Comparison of ENCODE assay signal across 25 cellular contexts in the genomic region with DNA sequence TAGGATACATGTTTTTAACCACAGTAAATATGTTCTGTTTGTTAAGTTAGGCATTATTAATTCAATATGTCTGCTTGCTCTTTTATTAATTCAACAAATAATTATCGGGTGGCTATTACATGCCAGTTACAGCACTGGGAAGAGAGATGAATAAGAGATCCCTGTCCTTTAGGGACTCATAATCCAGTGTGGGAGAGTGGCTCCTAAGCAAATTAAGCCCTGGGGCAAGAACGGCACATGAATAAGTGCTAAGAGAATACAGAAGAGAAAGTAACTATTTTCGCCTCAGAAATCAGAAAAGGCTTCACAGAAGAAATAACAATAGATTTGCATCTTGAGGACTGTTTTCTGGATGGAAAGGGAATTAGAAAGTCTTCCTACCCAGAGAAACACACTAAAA.
DNase-seq lines count a peak whose midpoint lies in the region; ATAC-seq and TF ChIP-seq lines count a peak whose summit lies in the region.
"Had no signal": no experiment of that assay in that cellular context is flagged by ENCODE, and none has a peak within 500 bp of the region (broad histone marks: within the 10 kb centered on the region; RNA-seq: fewer than 3 reads in every experiment).

No MANE protein-coding gene starts in this region.

- H3K79me2 ChIP-seq in neural progenitor cell (ENCODE audit: low read depth): no peaks in the 10 kb centered on the region

- no peaks in the 10 kb centered on the region for H3K36me3 ChIP-seq in neural progenitor cell
- no peaks in the 10 kb centered on the region for H3K36me3 ChIP-seq in endodermal cell (ENCODE audit: control insufficient read depth, insufficient read depth, low read length)

- DNase-seq in COLO829 (ENCODE audit: low spot score) (peak; percentile 30), NCI-H526 treated with DMSO at 0.1 percent for 48 hours (lab: John Stamatoyannopoulos, UW) (peak; percentile 73), dorsolateral prefrontal cortex (no peak), neural progenitor cell (ENCODE audit: low spot score) (no peak), endodermal cell (no peak)
- DNase-seq: CD8-positive, alpha-beta T cell; DMS 273 treated with DMSO at 0.1 percent for 48 hours; DMS79; EL; GDM1; KBM-7; MV-4-11; NCI-H1105 treated with DMSO at 0.1 percent for 48 hours; NCI-H2081; NCI-H2171; NCI-H226; NCI-H510A; NCI-H774 had no signal

- 86 to 95% methylated on average over 2 to 3 of the region's 3 CpGs for WGBS in endodermal cell (ENCODE audit: insufficient coverage in 1 of 2, insufficient read length in 1 of 2), 2 experiments

- H3K9me3 ChIP-seq in neural progenitor cell (ENCODE audit: low read depth) (no peaks in the 10 kb centered on the region), endodermal cell (ENCODE audit: control insufficient read depth, low read length) (no peaks in the 10 kb centered on the region)
- H3K9me3 ChIP-seq: A549 had no signal

- peaks cover 39% of the 10 kb centered on the region for H3K4me1 ChIP-seq in neural progenitor cell
- H3K4me1 ChIP-seq in endodermal cell (ENCODE audit: control insufficient read depth, insufficient read depth, low read length): peaks cover 2% of the 10 kb centered on the region
- H3K4me1 ChIP-seq: A549 had no signal

- H3K4me1 Mint-ChIP-seq in neural progenitor cell (peaks cover 30% of the 10 kb centered on the region), endodermal cell (peaks cover 2% of the 10 kb centered on the region)
- H3K4me1 Mint-ChIP-seq in activated T-helper 17 cell treated with anti-CD3 and anti-CD28 coated beads, Interleukin-2, amount 50 U/mL, for 72 hours: peaks cover 5% of the 10 kb centered on the region

- H3K9me3 Mint-ChIP-seq in neural progenitor cell (no peaks in the 10 kb centered on the region), endodermal cell (no peaks in the 10 kb centered on the region)
- no peaks in the 10 kb centered on the region for H3K9me3 Mint-ChIP-seq in activated T-helper 17 cell treated with anti-CD3 and anti-CD28 coated beads, Interleukin-2, amount 50 U/mL, for 72 hours
- H3K9me3 Mint-ChIP-seq: CD8-positive, alpha-beta T cell had no signal

- H3K4me2 ChIP-seq in neural progenitor cell: peak overlapping the region; percentile 8
- H3K4me2 ChIP-seq: A549 had no signal

- no peaks in the 10 kb centered on the region for H3K27me3 ChIP-seq in dorsolateral prefrontal cortex
- H3K27me3 ChIP-seq in neural progenitor cell: no peaks in the 10 kb centered on the region
- no peaks in the 10 kb centered on the region for H3K27me3 ChIP-seq in endodermal cell (ENCODE audit: control insufficient read depth, insufficient read depth, low read length, poor library complexity, severe bottlenecking)

- H3K27ac Mint-ChIP-seq in neural progenitor cell (no peak overlapping the region), endodermal cell (no peak overlapping the region)
- no peak overlapping the region for H3K27ac Mint-ChIP-seq in activated T-helper 17 cell treated with anti-CD3 and anti-CD28 coated beads, Interleukin-2, amount 50 U/mL, for 72 hours
- H3K27ac Mint-ChIP-seq: CD8-positive, alpha-beta T cell had no signal

- H3K27ac ChIP-seq in dorsolateral prefrontal cortex: peak overlapping the region in 41 of 59 donors; percentile 1 to 85 (median 63)
- no peak overlapping the region for H3K27ac ChIP-seq in neural progenitor cell
- H3K27ac ChIP-seq in endodermal cell (ENCODE audit: low read depth, low read length): no peak overlapping the region
- H3K27ac ChIP-seq: A549, C4-2B had no signal

- peaks cover 22% of the 10 kb centered on the region for H3F3A ChIP-seq in neural progenitor cell (ENCODE audit: low read depth)

- ATAC-seq in GM21526 (IDR thresholded peaks at IDR 0.05; ENCODE audit: low FRiP score, unreplicated experiment) (no peak), HG03442 (IDR thresholded peaks at IDR 0.05; ENCODE audit: unreplicated experiment) (no peak)
- ATAC-seq in activated T-helper 17 cell treated with anti-CD3 and anti-CD28 coated beads, Interleukin-2, amount 50 U/mL, for 72 hours (replicated peaks): no peak
- ATAC-seq: A549; CD8-positive, alpha-beta T cell; GM12878; SK-N-SH treated with all-trans-retinoic acid at 6 μM for 48 hours had no signal

- H3K4me3 ChIP-seq in dorsolateral prefrontal cortex (peak overlapping the region in 2 of 59 donors; percentile 4 to 12), neural progenitor cell (no peak overlapping the region), endodermal cell (ENCODE audit: low read length) (no peak overlapping the region)
- H3K4me3 ChIP-seq: A549, GM12878 had no signal

- no peak overlapping the region for H2AFZ ChIP-seq in neural progenitor cell (replicated peaks)

- H3K27me3 Mint-ChIP-seq in neural progenitor cell (ENCODE audit: insufficient read depth, low read depth) (peaks cover 10% of the 10 kb centered on the region), endodermal cell (ENCODE audit: insufficient read depth) (peaks cover 2% of the 10 kb centered on the region)
- no peaks in the 10 kb centered on the region for H3K27me3 Mint-ChIP-seq in activated T-helper 17 cell treated with anti-CD3 and anti-CD28 coated beads, Interleukin-2, amount 50 U/mL, for 72 hours

- intact Hi-C loops in dorsolateral prefrontal cortex (cut with DNase I): no loop called here

- no peaks in the 10 kb centered on the region for H3K36me3 Mint-ChIP-seq in neural progenitor cell
- no peaks in the 10 kb centered on the region for H3K36me3 Mint-ChIP-seq in endodermal cell (ENCODE audit: low read depth)
- no peaks in the 10 kb centered on the region for H3K36me3 Mint-ChIP-seq in activated T-helper 17 cell treated with anti-CD3 and anti-CD28 coated beads, Interleukin-2, amount 50 U/mL, for 72 hours (ENCODE audit: low read depth)

- TF ChIP-seq CTCF in dorsolateral prefrontal cortex (IDR thresholded peaks at IDR 0.05 in 54 of 56, conservative IDR thresholded peaks at IDR 0.05 in 2 of 56; ENCODE audit: low read depth in 1 of 56, partially characterized antibody in 56 of 56) (no peak), neural progenitor cell (IDR thresholded peaks at IDR 0.05) (no peak), endodermal cell (conservative IDR thresholded peaks at IDR 0.05) (no peak)

- no peaks in the 10 kb centered on the region for H4K20me1 ChIP-seq in neural progenitor cell (ENCODE audit: low read depth)

- H3K9ac ChIP-seq in neural progenitor cell (no peak overlapping the region), endodermal cell (ENCODE audit: extremely low read depth, low read length, poor library complexity, severe bottlenecking) (no peak overlapping the region)

- no peak overlapping the region for H3K4me3 Mint-ChIP-seq in neural progenitor cell
- no peak overlapping the region for H3K4me3 Mint-ChIP-seq in endodermal cell
- H3K4me3 Mint-ChIP-seq in activated T-helper 17 cell treated with anti-CD3 and anti-CD28 coated beads, Interleukin-2, amount 50 U/mL, for 72 hours: no peak overlapping the region
- H3K4me3 Mint-ChIP-seq: CD8-positive, alpha-beta T cell had no signal

Comparison
In these comparisons a context has a peak if more than half of its experiments do, and no peak if none do; other contexts are left out.
1. DNase-seq: peak in COLO829 (single experiment) and NCI-H526 treated with DMSO at 0.1 percent for 48 hours (single experiment); none in dorsolateral prefrontal cortex (0 of 10), neural progenitor cell (single experiment) and endodermal cell (single experiment).
2. H3K27ac ChIP-seq: peak in dorsolateral prefrontal cortex (41 of 59); none in neural progenitor cell (single experiment) and endodermal cell (single experiment).